25 cellular contexts compared by ENCODE assay signal in genomic region chr1:209936125-209936524, GRCh38. TPM values are rescaled to one million over a fixed set of nuclear protein-coding genes. Genes with fewer than 3 reads are reported as not detected.
DNase-seq lines count a peak whose midpoint lies in the region; ATAC-seq, FAIRE-seq and TF ChIP-seq lines count a peak whose summit lies in the region.
"Had no signal": no experiment of that assay in that cellular context is flagged by ENCODE, and none has a peak within 500 bp of the region (broad histone marks: within the 10 kb centered on the region; RNA-seq: fewer than 3 reads in every experiment).

No MANE protein-coding gene starts in this region.

- H3K36me3 ChIP-seq in endocrine pancreas (ENCODE audit: control insufficient read depth, insufficient read depth, low read length), result no peaks in the 10 kb centered on the region
- H3K36me3 ChIP-seq: BLaER1 had no signal

- H3K27ac ChIP-seq in A549, result no peak overlapping the region
- H3K27ac ChIP-seq: 22Rv1, BLaER1 had no signal

- peak; percentile 27 for DNase-seq in NCI-H2227 treated with DMSO at 0.1 percent for 48 hours (lab: John Stamatoyannopoulos, UW)
- DNase-seq in NCI-H2227 (lab: John Stamatoyannopoulos, UW; ENCODE audit: unreplicated experiment), result no peak
- no peak for DNase-seq in A549 (ENCODE audit: low read depth in 1 of 2, low spot score in 1 of 2)
- DNase-seq in NCI-H69 (lab: John Stamatoyannopoulos, UW), result peak; percentile 27
- DNase-seq in putamen (ENCODE audit: low spot score), result no peak
- DNase-seq: ACHN; BE2C; CD4-positive, alpha-beta memory T cell; CD4-positive, CD25-positive, alpha-beta regulatory T cell; CD8-positive, alpha-beta memory T cell; COR-L47; DMS 273 treated with DMSO at 0.1 percent for 48 hours; DMS153; DMS79; DND-41; EL; GDM1 had no signal

- WGBS in A549 (ENCODE audit: missing lambda C conversion rate), result 76% methylated on average over 6 of the region's 6 CpGs

- H3K4me1 ChIP-seq in A549, result peaks cover 5% of the 10 kb centered on the region; the same call in 2 of the 3 replicates
- H3K4me1 ChIP-seq in endocrine pancreas (ENCODE audit: control insufficient read depth, insufficient read depth, low read length), result peaks cover 42% of the 10 kb centered on the region
- H3K4me1 ChIP-seq: BLaER1 had no signal

- H3K4me2 ChIP-seq in A549, result no peak overlapping the region
- H3K4me2 ChIP-seq: BLaER1 had no signal

- TF ChIP-seq RAD21 in A549 (conservative IDR thresholded peaks at IDR 0.05 in 1 of 2, IDR thresholded peaks at IDR 0.05 in 1 of 2), result no peak

- no peak overlapping the region for H3K4me3 ChIP-seq in A549
- H3K4me3 ChIP-seq in endocrine pancreas (ENCODE audit: control insufficient read depth, insufficient read depth, low read length), result peak overlapping the region; percentile 79
- H3K4me3 ChIP-seq: BLaER1, GM12878 had no signal

- no peak for TF ChIP-seq POLR2A in A549 (IDR thresholded peaks at IDR 0.05; ENCODE audit: low read length)

- TF ChIP-seq CTCF in A549 (IDR thresholded peaks at IDR 0.05), result no peak

- H3K27me3 ChIP-seq in endocrine pancreas (ENCODE audit: control insufficient read depth, insufficient read depth, low read length), result no peaks in the 10 kb centered on the region
- H3K27me3 ChIP-seq: BE2C, BLaER1 had no signal

- H3K9ac ChIP-seq in endocrine pancreas (ENCODE audit: control insufficient read depth, insufficient read depth, low read length), result no peak overlapping the region
- H3K9ac ChIP-seq: BLaER1 had no signal

- no peak for TF ChIP-seq EP300 in A549 (IDR thresholded peaks at IDR 0.05)

- CTCF ChIA-PET in A549 (lab: Yijun Ruan, JAX), result interaction anchor here (0.9 to 1.6 kb wide), 2 partner anchors 9 to 76 kb away, joined by 4 to 7 read pairs; no protein-coding TSS in a partner anchor

- ATAC-seq in A549 (no peak), HG02678 (IDR thresholded peaks at IDR 0.05; ENCODE audit: unreplicated experiment) (no peak)
- ATAC-seq: GM12878 had no signal

- H3K9me3 ChIP-seq in A549, result no peaks in the 10 kb centered on the region
- no peaks in the 10 kb centered on the region for H3K9me3 ChIP-seq in endocrine pancreas (ENCODE audit: control insufficient read depth, low read length)
- H3K9me3 ChIP-seq: BE2C had no signal

- FAIRE-seq in A549 (lab: Jason Lieb, UNC), result no peak
- FAIRE-seq: GM12878, GM12892, GM18507 had no signal

- POLR2A ChIA-PET in A549 (lab: Yijun Ruan, JAX), result no interaction called here

TF ChIP-seq in A549, 52 proteins besides CTCF, POLR2A, EP300 and RAD21:
- TF ChIP-seq MAFK (IDR thresholded peaks at IDR 0.05; ENCODE audit: partially characterized antibody) (peak; percentile 65), TP53 (CRISPR knock-in tag; IDR thresholded peaks at IDR 0.05) (no peak), NPAS2 (CRISPR knock-in tag; IDR thresholded peaks at IDR 0.05; ENCODE audit: borderline replicate concordance) (no peak), TFCP2L1 (CRISPR knock-in tag; IDR thresholded peaks at IDR 0.05) (no peak), HEYL (CRISPR knock-in tag; IDR thresholded peaks at IDR 0.05) (no peak), ATOH8 (CRISPR knock-in tag; IDR thresholded peaks at IDR 0.05; ENCODE audit: low read depth) (no peak)
- TF ChIP-seq, protein P1, sequence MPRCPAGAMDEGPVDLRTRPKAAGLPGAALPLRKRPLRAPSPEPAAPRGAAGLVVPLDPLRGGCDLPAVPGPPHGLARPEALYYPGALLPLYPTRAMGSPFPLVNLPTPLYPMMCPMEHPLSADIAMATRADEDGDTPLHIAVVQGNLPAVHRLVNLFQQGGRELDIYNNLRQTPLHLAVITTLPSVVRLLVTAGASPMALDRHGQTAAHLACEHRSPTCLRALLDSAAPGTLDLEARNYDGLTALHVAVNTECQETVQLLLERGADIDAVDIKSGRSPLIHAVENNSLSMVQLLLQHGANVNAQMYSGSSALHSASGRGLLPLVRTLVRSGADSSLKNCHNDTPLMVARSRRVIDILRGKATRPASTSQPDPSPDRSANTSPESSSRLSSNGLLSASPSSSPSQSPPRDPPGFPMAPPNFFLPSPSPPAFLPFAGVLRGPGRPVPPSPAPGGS (IDR thresholded peaks at IDR 0.05), result no peak

RNA-seq across cellular contexts. Expression of gene SYT14, which starts 1.9 kb away (rescaled TPM):
- 0.01 TPM in 2 replicates for polyA plus RNA-seq in A549 (2011; rRNA removed)
- polyA plus RNA-seq in A549 (2012; cell fraction: cytosol; rRNA removed), result not detected in 2 replicates
- polyA plus RNA-seq in A549 (2012; cell fraction: nucleus; rRNA removed), result not detected in 2 replicates
- 0.05 to 0.10 TPM (median 0.06 TPM) in 3 replicates for polyA plus RNA-seq in A549 (2017; fragmentation: RNase III; extraction: RNeasy Plus Mini Kit Qiagen cat#74134 plus additional on column Dnase treatment)
- polyA minus RNA-seq in A549 (2011; rRNA and poly(A)+ RNA removed), result not detected in 2 replicates
- polyA plus RNA-seq: CD14-positive monocyte; CD4-positive, alpha-beta memory T cell; CD4-positive, CD25-positive, alpha-beta regulatory T cell; CD8-positive, alpha-beta memory T cell had no signal

Comparison
In these comparisons a context has a peak if more than half of its experiments do, and no peak if none do; other contexts are left out.
1. DNase-seq: peak in NCI-H2227 treated with DMSO at 0.1 percent for 48 hours (single experiment) and NCI-H69 (single experiment); none in NCI-H2227 (single experiment), A549 (0 of 2) and putamen (single experiment).